ENCODE assay signal across 35 cellular contexts in the genomic region with DNA sequence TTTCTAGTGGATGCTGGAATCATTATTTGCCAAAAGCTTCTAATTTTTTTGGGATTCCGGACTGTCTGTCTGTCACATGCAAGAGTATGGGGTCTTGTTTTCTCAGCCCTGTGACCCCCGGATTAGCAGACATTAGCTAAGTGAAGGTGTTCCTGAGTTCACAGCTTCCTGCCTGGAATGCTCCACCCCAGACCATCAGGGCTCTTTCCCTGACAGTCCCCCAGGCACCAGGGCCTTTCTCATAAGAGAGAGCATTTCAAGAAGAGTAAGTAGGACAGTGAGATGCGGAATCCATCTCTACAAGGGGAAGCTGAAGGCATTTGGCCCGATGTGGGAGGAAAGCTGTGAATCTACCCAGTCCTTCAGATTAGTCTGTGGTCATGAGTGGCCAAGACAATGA.
"Had no signal": no experiment of that assay in that cellular context is flagged by ENCODE, and none has a peak within 500 bp of the region (broad histone marks: within the 10 kb centered on the region; RNA-seq: fewer than 3 reads in every experiment).

No MANE protein-coding gene starts in this region.

- H3K9ac ChIP-seq: KMS-11 had no signal

- H3K27ac ChIP-seq: KMS-11 had no signal

- H3K36me3 ChIP-seq: MG63 had no signal

- H3K4me3 ChIP-seq: MG63 had no signal

- H3K27me3 ChIP-seq: MG63 had no signal

- H3K9me3 ChIP-seq: MG63 had no signal

- DNase-seq: Karpas-422, Kasumi-1, MG63, MM.1S, MV-4-11, NCI-H1048, NCI-H1092, NCI-H1092 treated with DMSO at 0.1 percent for 48 hours, NCI-H1105, NCI-H1105 treated with DMSO at 0.1 percent for 48 hours, NCI-H1417, NCI-H1417 treated with DMSO at 0.1 percent for 48 hours, NCI-H1436, NCI-H1436 treated with DMSO at 0.1 percent for 48 hours, NCI-H146, NCI-H1694, NCI-H1694 treated with DMSO at 0.1 percent for 48 hours, NCI-H187, NCI-H187 treated with DMSO at 0.1 percent for 48 hours, NCI-H1930, NCI-H2029, NCI-H2029 treated with DMSO at 0.1 percent for 48 hours, NCI-H2081, NCI-H2081 treated with DMSO at 0.1 percent for 48 hours, NCI-H2107, NCI-H2171, NCI-H2171 treated with DMSO at 0.1 percent for 48 hours, NCI-H2227 treated with DMSO at 0.1 percent for 48 hours, NCI-H226, NCI-H345, NCI-H446, NCI-H446 treated with DMSO at 0.1 percent for 48 hours, NCI-H510A, NCI-H510A treated with DMSO at 0.1 percent for 48 hours had no signal
